ENCODE assay signal across 20 cellular contexts in the genomic region with DNA sequence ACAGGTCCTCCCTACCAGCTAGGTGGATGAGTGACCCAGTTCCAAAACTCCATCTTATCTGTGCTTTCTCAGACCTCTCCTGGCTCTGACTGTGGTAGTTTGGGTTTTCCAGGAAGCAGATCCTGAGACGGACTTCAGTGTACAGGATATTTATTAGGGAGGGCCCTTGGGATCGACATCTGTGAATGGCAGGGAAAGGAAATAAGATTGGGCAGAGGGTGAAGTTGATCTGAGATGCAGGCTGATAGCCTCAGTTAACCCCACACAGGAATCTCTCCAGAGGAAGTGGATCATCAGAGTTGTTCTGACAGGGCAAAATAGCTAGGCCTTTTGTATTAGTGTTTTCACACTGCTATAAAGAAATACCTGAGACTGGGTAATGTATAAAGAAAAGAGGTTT. TPM values are rescaled to one million over a fixed set of nuclear protein-coding genes. Genes with fewer than 3 reads are reported as not detected.
DNase-seq lines count a peak whose midpoint lies in the region; ATAC-seq, FAIRE-seq and TF ChIP-seq lines count a peak whose summit lies in the region.
"Had no signal": no experiment of that assay in that cellular context is flagged by ENCODE, and none has a peak within 500 bp of the region (broad histone marks: within the 10 kb centered on the region; RNA-seq: fewer than 3 reads in every experiment).

No MANE protein-coding gene starts in this region.

- no peaks in the 10 kb centered on the region for H3K9me3 ChIP-seq in endothelial cell of umbilical vein (replicated peaks; ENCODE audit: control insufficient read depth, insufficient read depth, low read length)
- no peaks in the 10 kb centered on the region for H3K9me3 ChIP-seq in mucosa of descending colon
- H3K9me3 ChIP-seq: BE2C had no signal

- TF ChIP-seq POLR2A in endothelial cell of umbilical vein (IDR thresholded peaks at IDR 0.05; ENCODE audit: low read depth, low read length), result no peak

- ATAC-seq in activated naive CD8-positive, alpha-beta T cell treated with anti-CD3 and anti-CD28 coated beads, Interleukin-2, amount 10 ng/mL, durations not matched to agents 7 days and 5 days (ENCODE audit: low read depth), result no peak
- no peak for ATAC-seq in activated naive CD8-positive, alpha-beta T cell treated with anti-CD3 and anti-CD28 coated beads, Interleukin-2, amount 50 U/mL, for 24 hours
- no peak for ATAC-seq in stimulated activated naive B cell treated with anti-CD40 and anti-IgM and Interleukin-4, amounts not matched to agents 10 μg/mL and 1 μg/mL and 100 μg/mL, for 72 hours (replicated peaks)
- no peak for ATAC-seq in mucosa of descending colon
- ATAC-seq: CD8-positive, alpha-beta T cell had no signal

- POLR2A ChIA-PET in activated naive CD8-positive, alpha-beta T cell treated with anti-CD3 and anti-CD28 coated beads, Interleukin-2, amount 10 ng/mL, durations not matched to agents 7 days and 5 days (lab: Charles Lee), result interaction anchor here (0.9 kb wide), 1 partner anchor 18 kb away, joined by 3 read pairs; no protein-coding TSS in a partner anchor
- POLR2A ChIA-PET in endothelial cell of umbilical vein (lab: Charles Lee), result no interaction called here

- H3K36me3 Mint-ChIP-seq in activated naive CD8-positive, alpha-beta T cell treated with anti-CD3 and anti-CD28 coated beads, Interleukin-2, amount 10 ng/mL, durations not matched to agents 7 days and 5 days, result peaks cover 2% of the 10 kb centered on the region
- no peaks in the 10 kb centered on the region for H3K36me3 Mint-ChIP-seq in activated naive CD8-positive, alpha-beta T cell treated with anti-CD3 and anti-CD28 coated beads, Interleukin-2, amount 50 U/mL, for 24 hours (ENCODE audit: low read depth)
- peaks cover 3% of the 10 kb centered on the region for H3K36me3 Mint-ChIP-seq in activated T-helper 2 cell treated with anti-CD3 and anti-CD28 coated beads, Interferon-gamma antibody, Interleukin-2, Interleukin-4, amounts not matched to agents 10 μg/mL and 5 μg/mL and 100 μg/mL, durations not matched to agents 14 hours and 24 hours and 36 hours (ENCODE audit: low read depth)
- H3K36me3 Mint-ChIP-seq in stimulated activated naive B cell treated with anti-CD40 and anti-IgM and Interleukin-4, amounts not matched to agents 10 μg/mL and 1 μg/mL and 100 μg/mL, for 72 hours, result peaks cover 5 to 7% of the 10 kb centered on the region in 2 donors
- H3K36me3 Mint-ChIP-seq: CD14-positive monocyte; CD8-positive, alpha-beta T cell had no signal

- no peak overlapping the region for H3K27ac ChIP-seq in endothelial cell of umbilical vein (ENCODE audit: insufficient read depth, low read depth, low read length)

- no peaks in the 10 kb centered on the region for H3K79me2 ChIP-seq in endothelial cell of umbilical vein (ENCODE audit: control insufficient read depth, insufficient read depth, low read length)

- H4K20me1 ChIP-seq in endothelial cell of umbilical vein (replicated peaks; ENCODE audit: control insufficient read depth, extremely low read depth, insufficient read depth, low read length), result no peaks in the 10 kb centered on the region

- H3K4me3 Mint-ChIP-seq in activated naive CD8-positive, alpha-beta T cell treated with anti-CD3 and anti-CD28 coated beads, Interleukin-2, amount 10 ng/mL, durations not matched to agents 7 days and 5 days, result no peak overlapping the region
- H3K4me3 Mint-ChIP-seq in activated naive CD8-positive, alpha-beta T cell treated with anti-CD3 and anti-CD28 coated beads, Interleukin-2, amount 50 U/mL, for 24 hours, result no peak overlapping the region
- peak overlapping the region; percentile 4 for H3K4me3 Mint-ChIP-seq in activated T-helper 2 cell treated with anti-CD3 and anti-CD28 coated beads, Interferon-gamma antibody, Interleukin-2, Interleukin-4, amounts not matched to agents 10 μg/mL and 5 μg/mL and 100 μg/mL, durations not matched to agents 14 hours and 24 hours and 36 hours (ENCODE audit: low read depth)
- no peak overlapping the region for H3K4me3 Mint-ChIP-seq in stimulated activated naive B cell treated with anti-CD40 and anti-IgM and Interleukin-4, amounts not matched to agents 10 μg/mL and 1 μg/mL and 100 μg/mL, for 72 hours
- H3K4me3 Mint-ChIP-seq: CD14-positive monocyte; CD8-positive, alpha-beta T cell; H9 had no signal

- no peak for DNase-seq in activated naive CD8-positive, alpha-beta T cell treated with anti-CD3 and anti-CD28 coated beads, Interleukin-2, amount 10 ng/mL, durations not matched to agents 7 days and 5 days
- DNase-seq in activated naive CD8-positive, alpha-beta T cell treated with anti-CD3 and anti-CD28 coated beads, Interleukin-2, amount 50 U/mL, for 24 hours, result no peak
- no peak for DNase-seq in activated T-helper 2 cell treated with anti-CD3 and anti-CD28 coated beads, Interferon-gamma antibody, Interleukin-2, Interleukin-4, amounts not matched to agents 10 μg/mL and 5 μg/mL and 100 μg/mL, durations not matched to agents 14 hours and 24 hours and 36 hours (ENCODE audit: low spot score)
- DNase-seq in endothelial cell of umbilical vein (ENCODE audit: low read depth, low spot score) (peak; percentile 16), mucosa of descending colon (no peak), C1 segment of cervical spinal cord (lab: John Stamatoyannopoulos, UW) (no peak)
- DNase-seq in stimulated activated naive B cell treated with anti-CD40 and anti-IgM and Interleukin-4, amounts not matched to agents 10 μg/mL and 1 μg/mL and 100 μg/mL, for 72 hours, result no peak
- DNase-seq: BE2C; CD8-positive, alpha-beta T cell; COR-L47; DMS153; DMS79 treated with DMSO at 0.1 percent for 48 hours; EL; GOT3; H9 had no signal

- H3K27me3 Mint-ChIP-seq in activated naive CD8-positive, alpha-beta T cell treated with anti-CD3 and anti-CD28 coated beads, Interleukin-2, amount 10 ng/mL, durations not matched to agents 7 days and 5 days, result no peaks in the 10 kb centered on the region
- H3K27me3 Mint-ChIP-seq in activated naive CD8-positive, alpha-beta T cell treated with anti-CD3 and anti-CD28 coated beads, Interleukin-2, amount 50 U/mL, for 24 hours, result no peaks in the 10 kb centered on the region
- H3K27me3 Mint-ChIP-seq in activated T-helper 2 cell treated with anti-CD3 and anti-CD28 coated beads, Interferon-gamma antibody, Interleukin-2, Interleukin-4, amounts not matched to agents 10 μg/mL and 5 μg/mL and 100 μg/mL, durations not matched to agents 14 hours and 24 hours and 36 hours (ENCODE audit: low read depth), result no peaks in the 10 kb centered on the region
- no peaks in the 10 kb centered on the region for H3K27me3 Mint-ChIP-seq in stimulated activated naive B cell treated with anti-CD40 and anti-IgM and Interleukin-4, amounts not matched to agents 10 μg/mL and 1 μg/mL and 100 μg/mL, for 72 hours

- dilution Hi-C loops in endothelial cell of umbilical vein (cut with MboI; ENCODE audit: extremely low pct_ligation_motif_present, low sequenced_read_pairs), result no loop called here

- H3K27ac Mint-ChIP-seq in activated naive CD8-positive, alpha-beta T cell treated with anti-CD3 and anti-CD28 coated beads, Interleukin-2, amount 10 ng/mL, durations not matched to agents 7 days and 5 days, result peak overlapping the region; percentile 60
- H3K27ac Mint-ChIP-seq in activated naive CD8-positive, alpha-beta T cell treated with anti-CD3 and anti-CD28 coated beads, Interleukin-2, amount 50 U/mL, for 24 hours, result no peak overlapping the region
- no peak overlapping the region for H3K27ac Mint-ChIP-seq in activated T-helper 2 cell treated with anti-CD3 and anti-CD28 coated beads, Interferon-gamma antibody, Interleukin-2, Interleukin-4, amounts not matched to agents 10 μg/mL and 5 μg/mL and 100 μg/mL, durations not matched to agents 14 hours and 24 hours and 36 hours
- peak overlapping the region; percentile 27 for H3K27ac Mint-ChIP-seq in stimulated activated naive B cell treated with anti-CD40 and anti-IgM and Interleukin-4, amounts not matched to agents 10 μg/mL and 1 μg/mL and 100 μg/mL, for 72 hours
- H3K27ac Mint-ChIP-seq: CD14-positive monocyte; CD8-positive, alpha-beta T cell; H9 had no signal

- no peaks in the 10 kb centered on the region for H3K27me3 ChIP-seq in endothelial cell of umbilical vein (ENCODE audit: control insufficient read depth in 2 of 2, insufficient read depth in 2 of 2, low read length in 2 of 2)
- H3K27me3 ChIP-seq: BE2C had no signal

- no peaks in the 10 kb centered on the region for H3K9me3 Mint-ChIP-seq in activated naive CD8-positive, alpha-beta T cell treated with anti-CD3 and anti-CD28 coated beads, Interleukin-2, amount 10 ng/mL, durations not matched to agents 7 days and 5 days
- no peaks in the 10 kb centered on the region for H3K9me3 Mint-ChIP-seq in activated naive CD8-positive, alpha-beta T cell treated with anti-CD3 and anti-CD28 coated beads, Interleukin-2, amount 50 U/mL, for 24 hours
- H3K9me3 Mint-ChIP-seq in activated T-helper 2 cell treated with anti-CD3 and anti-CD28 coated beads, Interferon-gamma antibody, Interleukin-2, Interleukin-4, amounts not matched to agents 10 μg/mL and 5 μg/mL and 100 μg/mL, durations not matched to agents 14 hours and 24 hours and 36 hours, result peaks cover 6% of the 10 kb centered on the region
- peaks cover 2 to 6% of the 10 kb centered on the region in 2 donors for H3K9me3 Mint-ChIP-seq in stimulated activated naive B cell treated with anti-CD40 and anti-IgM and Interleukin-4, amounts not matched to agents 10 μg/mL and 1 μg/mL and 100 μg/mL, for 72 hours
- H3K9me3 Mint-ChIP-seq: CD8-positive, alpha-beta T cell had no signal

- H2AFZ ChIP-seq in endothelial cell of umbilical vein (ENCODE audit: low read depth, low read length), result peak overlapping the region; percentile 39

- no peak overlapping the region for H3K9ac ChIP-seq in endothelial cell of umbilical vein (replicated peaks; ENCODE audit: extremely low read depth, insufficient read depth, low read length)

- H3K36me3 ChIP-seq in endothelial cell of umbilical vein (ENCODE audit: control insufficient read depth in 2 of 2, extremely low read depth in 1 of 2, insufficient read depth in 2 of 2, low read length in 2 of 2) (no peaks in the 10 kb centered on the region), mucosa of descending colon (ENCODE audit: low read depth) (no peaks in the 10 kb centered on the region)
- H3K36me3 ChIP-seq: BE2C had no signal

- intact Hi-C loops in activated T-helper 2 cell treated with anti-CD3 and anti-CD28 coated beads, Interferon-gamma antibody, Interleukin-2, Interleukin-4, amounts not matched to agents 10 μg/mL and 5 μg/mL and 100 μg/mL, durations not matched to agents 14 hours and 24 hours and 36 hours (cut with micrococcal nuclease), result no loop called here
- intact Hi-C loops in endothelial cell of umbilical vein (cut with micrococcal nuclease), result no loop called here
- intact Hi-C loops in mucosa of descending colon (cut with DNase I, micrococcal nuclease), result no loop called here

- H3K4me1 Mint-ChIP-seq in activated naive CD8-positive, alpha-beta T cell treated with anti-CD3 and anti-CD28 coated beads, Interleukin-2, amount 10 ng/mL, durations not matched to agents 7 days and 5 days, result peaks cover 4% of the 10 kb centered on the region
- peaks cover 27% of the 10 kb centered on the region for H3K4me1 Mint-ChIP-seq in activated naive CD8-positive, alpha-beta T cell treated with anti-CD3 and anti-CD28 coated beads, Interleukin-2, amount 50 U/mL, for 24 hours
- peaks cover 48% of the 10 kb centered on the region for H3K4me1 Mint-ChIP-seq in activated T-helper 2 cell treated with anti-CD3 and anti-CD28 coated beads, Interferon-gamma antibody, Interleukin-2, Interleukin-4, amounts not matched to agents 10 μg/mL and 5 μg/mL and 100 μg/mL, durations not matched to agents 14 hours and 24 hours and 36 hours (ENCODE audit: low read depth)
- H3K4me1 Mint-ChIP-seq in stimulated activated naive B cell treated with anti-CD40 and anti-IgM and Interleukin-4, amounts not matched to agents 10 μg/mL and 1 μg/mL and 100 μg/mL, for 72 hours, result peaks cover 9 to 22% of the 10 kb centered on the region in 2 donors
- H3K4me1 Mint-ChIP-seq: H9 had no signal

- TF ChIP-seq CTCF in endothelial cell of umbilical vein (IDR thresholded peaks at IDR 0.05; ENCODE audit: extremely low read depth in 1 of 2, insufficient read depth in 1 of 2, low read depth in 1 of 2, low read length in 2 of 2) (no peak), mucosa of descending colon (IDR thresholded peaks at IDR 0.05) (no peak)

- no peak for FAIRE-seq in endothelial cell of umbilical vein (lab: Jason Lieb, UNC)
- FAIRE-seq: A204.1, D721Med, G401.6, GM12891 had no signal

- no peak overlapping the region for H3K4me3 ChIP-seq in endothelial cell of umbilical vein (replicated peaks in 1 of 3; ENCODE audit: insufficient read depth in 1 of 3, low read depth in 1 of 3, low read length in 3 of 3)
- H3K4me3 ChIP-seq in mucosa of descending colon, result no peak overlapping the region

- CTCF ChIA-PET in endothelial cell of umbilical vein (lab: Charles Lee), result interaction anchor here (1.2 kb wide), 1 partner anchor 10 kb away, joined by 5 read pairs; no protein-coding TSS in a partner anchor

- H3K4me2 ChIP-seq in endothelial cell of umbilical vein (ENCODE audit: insufficient read depth, low read length), result no peak overlapping the region

- no peaks in the 10 kb centered on the region for H3K9me1 ChIP-seq in endothelial cell of umbilical vein (replicated peaks; ENCODE audit: control insufficient read depth, extremely low read depth, insufficient read depth, low read length)

- H3K4me1 ChIP-seq in endothelial cell of umbilical vein (ENCODE audit: control insufficient read depth, extremely low read depth, insufficient read depth, low read length) (peaks cover 26% of the 10 kb centered on the region), mucosa of descending colon (ENCODE audit: low read depth) (no peaks in the 10 kb centered on the region)
- H3K4me1 ChIP-seq: BE2C had no signal

- BruUV-seq in endothelial cell of umbilical vein (replicated peaks; lab: Mats Ljungman, UMichigan), result no TSS peak

RNA-seq across cellular contexts. Expression of gene MAPK6, which starts 16.7 kb away (rescaled TPM):
- 10 to 100 TPM; 21.3 to 25.5 TPM for total RNA-seq in activated naive CD8-positive, alpha-beta T cell treated with anti-CD3 and anti-CD28 coated beads, Interleukin-2, amount 10 ng/mL, durations not matched to agents 7 days and 5 days
- total RNA-seq in activated T-helper 2 cell treated with anti-CD3 and anti-CD28 coated beads, Interferon-gamma antibody, Interleukin-2, Interleukin-4, amounts not matched to agents 10 μg/mL and 5 μg/mL and 100 μg/mL, durations not matched to agents 14 hours and 24 hours and 36 hours, result 55.8 and 58.7 TPM in 2 replicates
- total RNA-seq in endothelial cell of umbilical vein (35.7 and 37.4 TPM in 2 replicates), mucosa of descending colon (10 to 100 TPM; 47.6 to 86.8 (median 73.9) TPM)
- 7.3 and 10.9 TPM in 2 replicates for polyA plus RNA-seq in endothelial cell of umbilical vein
- polyA plus RNA-seq in endothelial cell of umbilical vein (2011; cell fraction: cytosol; rRNA removed), result 12.3 and 14.2 TPM in 2 replicates
- 14.5 and 17.0 TPM in 2 replicates for polyA plus RNA-seq in endothelial cell of umbilical vein (2011; cell fraction: nucleus; rRNA removed)
- 25.8 and 32.0 TPM in 2 replicates for polyA plus RNA-seq in endothelial cell of umbilical vein (2012)
- polyA minus RNA-seq in endothelial cell of umbilical vein, result 33.4 and 34.5 TPM in 2 replicates
- 25.5 TPM for polyA minus RNA-seq in endothelial cell of umbilical vein (2011; cell fraction: cytosol; rRNA and poly(A)+ RNA removed)
- 18.8 and 27.0 TPM in 2 replicates for polyA minus RNA-seq in endothelial cell of umbilical vein (2011; cell fraction: nucleus; rRNA and poly(A)+ RNA removed)

RNA-seq across cellular contexts. Expression of gene LEO1, which starts 30.8 kb away (rescaled TPM):
- 10 to 100 TPM; 26.5 to 28.3 TPM for total RNA-seq in activated naive CD8-positive, alpha-beta T cell treated with anti-CD3 and anti-CD28 coated beads, Interleukin-2, amount 10 ng/mL, durations not matched to agents 7 days and 5 days
- 38.2 TPM in 2 replicates for total RNA-seq in activated T-helper 2 cell treated with anti-CD3 and anti-CD28 coated beads, Interferon-gamma antibody, Interleukin-2, Interleukin-4, amounts not matched to agents 10 μg/mL and 5 μg/mL and 100 μg/mL, durations not matched to agents 14 hours and 24 hours and 36 hours
- 22.6 and 28.0 TPM in 2 replicates for total RNA-seq in endothelial cell of umbilical vein
- 0.91 and 1.3 TPM in 2 replicates for polyA plus RNA-seq in endothelial cell of umbilical vein
- polyA plus RNA-seq in endothelial cell of umbilical vein (2011; cell fraction: cytosol; rRNA removed), result 5.1 and 6.9 TPM in 2 replicates
- polyA plus RNA-seq in endothelial cell of umbilical vein (2011; cell fraction: nucleus; rRNA removed), result 6.1 and 6.3 TPM in 2 replicates
- 24.9 and 34.0 TPM in 2 replicates for polyA plus RNA-seq in endothelial cell of umbilical vein (2012)
- polyA minus RNA-seq in endothelial cell of umbilical vein, result 4.8 and 6.1 TPM in 2 replicates
- polyA minus RNA-seq in endothelial cell of umbilical vein (2011; cell fraction: cytosol; rRNA and poly(A)+ RNA removed), result 5.0 TPM
- 5.7 and 6.8 TPM in 2 replicates for polyA minus RNA-seq in endothelial cell of umbilical vein (2011; cell fraction: nucleus; rRNA and poly(A)+ RNA removed)
- 10 to 100 TPM; 21.3 to 26.6 (median 26.3) TPM for total RNA-seq in mucosa of descending colon

Comparison
In these comparisons a context has a peak if more than half of its experiments do, and no peak if none do; other contexts are left out.
1. H3K27ac Mint-ChIP-seq: peak in activated naive CD8-positive, alpha-beta T cell treated with anti-CD3 and anti-CD28 coated beads, Interleukin-2, amount 10 ng/mL, durations not matched to agents 7 days and 5 days (single experiment) and stimulated activated naive B cell treated with anti-CD40 and anti-IgM and Interleukin-4, amounts not matched to agents 10 μg/mL and 1 μg/mL and 100 μg/mL, for 72 hours (single experiment); none in activated naive CD8-positive, alpha-beta T cell treated with anti-CD3 and anti-CD28 coated beads, Interleukin-2, amount 50 U/mL, for 24 hours (single experiment) and activated T-helper 2 cell treated with anti-CD3 and anti-CD28 coated beads, Interferon-gamma antibody, Interleukin-2, Interleukin-4, amounts not matched to agents 10 μg/mL and 5 μg/mL and 100 μg/mL, durations not matched to agents 14 hours and 24 hours and 36 hours (single experiment).